ENCODE assay signal across 1 cellular context in the genomic region with DNA sequence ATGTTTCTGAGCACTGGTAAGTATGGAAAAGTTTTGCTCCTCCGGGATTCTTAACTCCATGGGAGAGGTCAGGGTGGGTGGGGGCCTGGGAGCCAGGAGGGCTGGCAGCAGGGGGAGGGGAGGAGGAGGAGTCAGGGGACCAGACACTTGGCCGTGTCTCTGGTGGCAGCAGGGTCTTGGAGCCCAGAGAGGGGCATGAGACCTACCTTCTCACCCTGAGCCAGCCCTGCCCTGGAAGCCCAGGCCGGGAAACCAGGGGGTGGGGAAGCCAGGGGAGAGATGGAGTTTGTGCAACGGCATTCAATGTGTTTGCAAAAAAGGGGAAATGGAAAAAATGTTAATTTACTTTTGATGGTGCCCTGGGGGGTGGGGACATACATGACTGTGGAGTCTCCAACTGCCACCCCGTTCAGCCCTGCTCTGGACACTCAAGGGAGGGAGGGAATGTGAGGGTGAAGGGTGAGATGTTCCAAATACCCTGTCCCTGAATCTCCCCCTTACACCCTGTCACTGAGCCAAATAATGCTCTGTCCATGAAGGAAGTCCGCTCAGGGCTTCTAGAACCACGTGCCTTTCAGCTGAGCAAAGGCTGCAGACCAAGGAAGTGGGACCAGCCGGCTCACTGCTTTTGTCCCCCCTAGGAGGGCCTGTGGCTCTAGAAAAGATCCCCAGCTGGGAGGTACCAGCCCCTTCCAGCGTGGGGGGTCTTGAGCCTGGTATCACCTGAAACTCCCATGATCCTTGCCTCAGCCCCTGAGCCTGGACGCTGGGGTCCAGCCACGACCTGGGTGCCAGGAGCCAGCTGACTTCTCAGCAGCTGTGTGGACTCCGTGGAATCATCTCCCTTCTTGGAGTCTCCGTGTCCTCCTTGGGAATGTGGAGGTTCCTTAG.
TF ChIP-seq lines count a peak whose summit lies in the region.

No MANE protein-coding gene starts in this region.

TF ChIP-seq in GM12878, 131 proteins besides CTCF, POLR2A, EP300 and RAD21 (continued from another document):
- no peak for TF ChIP-seq PBX3 (IDR thresholded peaks at IDR 0.05; ENCODE audit: insufficient replicate concordance, low read depth, low read length)
